ENCODE assay signal across 13 cellular contexts in the genomic region with DNA sequence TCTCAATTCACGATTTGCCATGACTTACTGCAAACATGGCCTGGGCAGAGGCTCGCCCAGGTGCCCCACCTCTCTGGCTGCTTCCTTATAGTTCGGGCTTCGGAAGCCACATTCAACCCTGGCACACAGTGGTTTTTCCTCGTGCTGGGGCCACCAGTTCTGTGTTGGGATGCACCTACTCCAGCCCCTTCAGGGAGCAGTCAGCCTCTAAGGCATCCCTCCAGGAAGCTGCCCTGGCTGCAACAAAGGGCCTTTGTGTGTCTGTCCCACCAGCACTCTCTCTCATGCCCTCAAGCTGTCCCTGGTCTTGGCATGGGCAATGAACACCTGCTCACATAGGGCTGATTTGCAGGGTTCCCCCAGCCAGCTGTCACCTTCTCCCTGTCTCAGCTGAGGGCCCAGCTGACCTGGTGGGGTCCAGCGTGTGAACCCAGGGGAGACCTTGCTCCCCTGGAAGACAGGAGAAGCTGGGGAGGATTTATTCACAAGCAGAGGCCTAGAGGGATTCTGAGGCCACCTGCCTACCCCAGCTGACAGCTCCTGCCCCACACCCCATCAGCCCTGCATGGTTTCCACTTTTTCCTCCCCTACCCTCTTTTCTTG. TPM values are rescaled to one million over a fixed set of nuclear protein-coding genes. Genes with fewer than 3 reads are reported as not detected.
A peak's percentile ranks its signal among the peaks of the same experiment; 100 is the strongest.
DNase-seq lines count a peak whose midpoint lies in the region; ATAC-seq and TF ChIP-seq lines count a peak whose summit lies in the region.
"Had no signal": no experiment of that assay in that cellular context is flagged by ENCODE, and none has a peak within 500 bp of the region (broad histone marks: within the 10 kb centered on the region; RNA-seq: fewer than 3 reads in every experiment).

No MANE protein-coding gene starts in this region.

- no peaks in the 10 kb centered on the region for H3K9me3 Mint-ChIP-seq in activated naive CD4-positive, alpha-beta T cell treated with anti-CD3 and anti-CD28 coated beads, Interleukin-2, amount 10 ng/mL, durations not matched to agents 7 days and 5 days

- H3K4me1 Mint-ChIP-seq in activated naive CD4-positive, alpha-beta T cell treated with anti-CD3 and anti-CD28 coated beads, Interleukin-2, amount 10 ng/mL, durations not matched to agents 7 days and 5 days, result peaks cover 22% of the 10 kb centered on the region

- intact Hi-C loops in testis (cut with DNase I; ENCODE audit: low total_unique reads), result no loop called here

- H3K27me3 ChIP-seq in testis, result no peaks in the 10 kb centered on the region

- peaks cover 13% of the 10 kb centered on the region for H3K36me3 Mint-ChIP-seq in activated naive CD4-positive, alpha-beta T cell treated with anti-CD3 and anti-CD28 coated beads, Interleukin-2, amount 10 ng/mL, durations not matched to agents 7 days and 5 days

- peaks cover 71% of the 10 kb centered on the region for H3K27me3 Mint-ChIP-seq in activated naive CD4-positive, alpha-beta T cell treated with anti-CD3 and anti-CD28 coated beads, Interleukin-2, amount 10 ng/mL, durations not matched to agents 7 days and 5 days

- no peak for ATAC-seq in HG03159 (IDR thresholded peaks at IDR 0.05; ENCODE audit: unreplicated experiment)
- ATAC-seq in HG03108 (IDR thresholded peaks at IDR 0.05; ENCODE audit: unreplicated experiment), result no peak
- ATAC-seq: foreskin keratinocyte had no signal

- no peak overlapping the region for H3K4me3 ChIP-seq in testis
- H3K4me3 ChIP-seq: tibial nerve had no signal

- no peak for TF ChIP-seq POLR2A in testis (IDR thresholded peaks at IDR 0.05)

- no peaks in the 10 kb centered on the region for H3K36me3 ChIP-seq in testis (ENCODE audit: low read depth, missing control alignments)

- H3K4me1 ChIP-seq in testis, result peaks cover 15% of the 10 kb centered on the region
- H3K4me1 ChIP-seq: foreskin keratinocyte had no signal

- no peaks in the 10 kb centered on the region for H3K9me3 ChIP-seq in testis
- H3K9me3 ChIP-seq: tibial nerve had no signal

- no peak for TF ChIP-seq CTCF in testis (IDR thresholded peaks at IDR 0.05)

- WGBS in testis, 2 donors, result 43 to 49% methylated on average over 5 to 6 of the region's 6 CpGs

- DNase-seq in activated naive CD4-positive, alpha-beta T cell treated with anti-CD3 and anti-CD28 coated beads, Interleukin-2, amount 10 ng/mL, durations not matched to agents 7 days and 5 days, result no peak
- DNase-seq in activated naive CD4-positive, alpha-beta T cell treated with anti-CD3 and anti-CD28 coated beads, Interleukin-2, amount 50 U/mL, for 16 hours, result no peak
- DNase-seq in NCI-H69 (lab: John Stamatoyannopoulos, UW) (peak; percentile 91), globus pallidus (ENCODE audit: low spot score) (peak; percentile 55), substantia nigra (lab: John Stamatoyannopoulos, UW) (peak in 27 of 49 donors; percentile 5 to 75 (median 41)), testis (no peak)
- DNase-seq: foreskin keratinocyte, Right ventricle myocardium superior had no signal

- CTCF ChIA-PET in activated naive CD4-positive, alpha-beta T cell treated with anti-CD3 and anti-CD28 coated beads, Interleukin-2, amount 10 ng/mL, durations not matched to agents 7 days and 5 days (lab: Charles Lee), result interaction anchor here (1.1 to 1.2 kb wide), 2 partner anchors 22 to 173 kb away, joined by 3 to 5 read pairs; no protein-coding TSS in a partner anchor

- H3K27ac ChIP-seq in substantia nigra (ENCODE audit: low read depth, low read length, poor library complexity, severe bottlenecking) (no peak overlapping the region), testis (no peak overlapping the region)
- H3K27ac ChIP-seq: foreskin keratinocyte, tibial nerve had no signal

- H3K27ac Mint-ChIP-seq in activated naive CD4-positive, alpha-beta T cell treated with anti-CD3 and anti-CD28 coated beads, Interleukin-2, amount 10 ng/mL, durations not matched to agents 7 days and 5 days, result no peak overlapping the region

- peak overlapping the region; percentile 80 for H3K4me3 Mint-ChIP-seq in activated naive CD4-positive, alpha-beta T cell treated with anti-CD3 and anti-CD28 coated beads, Interleukin-2, amount 10 ng/mL, durations not matched to agents 7 days and 5 days

RNA-seq across cellular contexts. Expression of a gene that starts 0.8 kb away (rescaled TPM):
- 1 to 10 TPM; 4.8 to 7.6 TPM for total RNA-seq in testis
- 3.7 TPM for polyA plus RNA-seq in testis (ENCODE audit: insufficient read depth, low read depth, low replicate concordance)
- total RNA-seq: H7, Right ventricle myocardium superior had no signal

RNA-seq across cellular contexts. Expression of a gene that starts 1.9 kb away (rescaled TPM):
- total RNA-seq in testis, result 10 to 100 TPM; 25.7 to 25.8 TPM
- polyA plus RNA-seq in testis (ENCODE audit: insufficient read depth, low read depth, low replicate concordance), result 40.0 TPM

RNA-seq across cellular contexts. Expression of a gene that starts 7.7 kb away (rescaled TPM):
- 10 to 100 TPM; 20.9 to 33.5 TPM for total RNA-seq in testis
- polyA plus RNA-seq in testis (ENCODE audit: insufficient read depth, low read depth, low replicate concordance), result 10.0 TPM

RNA-seq across cellular contexts. Expression of a gene that starts 10.2 kb away (rescaled TPM):
- total RNA-seq in testis, result 100 to 1,000 TPM in 1 of 2 donors, 10 to 100 TPM in 1; 83.4 to 109 TPM
- polyA plus RNA-seq in testis (ENCODE audit: insufficient read depth, low read depth, low replicate concordance), result 77.1 TPM

RNA-seq across cellular contexts. Expression of a gene that starts 15.4 kb away (rescaled TPM):
- 100 to 1,000 TPM in 1 of 2 donors, 10 to 100 TPM in 1; 86.7 to 210 TPM for total RNA-seq in testis
- polyA plus RNA-seq in testis (ENCODE audit: insufficient read depth, low read depth, low replicate concordance), result 153 TPM
- total RNA-seq: foreskin keratinocyte, H7, kidney epithelial cell, Right ventricle myocardium superior, tibial nerve had no signal
- polyA plus RNA-seq: foreskin keratinocyte had no signal

Comparison
In these comparisons a context has a peak if more than half of its experiments do, and no peak if none do; other contexts are left out.
1. DNase-seq: peak in NCI-H69 (single experiment), globus pallidus (single experiment) and substantia nigra (27 of 49); none in activated naive CD4-positive, alpha-beta T cell treated with anti-CD3 and anti-CD28 coated beads, Interleukin-2, amount 10 ng/mL, durations not matched to agents 7 days and 5 days (single experiment), activated naive CD4-positive, alpha-beta T cell treated with anti-CD3 and anti-CD28 coated beads, Interleukin-2, amount 50 U/mL, for 16 hours (single experiment) and testis (single experiment).